In genomic region chr9:36039696-36040095, GRCh38 we compare ENCODE assay signal across 21 cellular contexts. TPM values are rescaled to one million over a fixed set of nuclear protein-coding genes. Genes with fewer than 3 reads are reported as not detected.
DNase-seq lines count a peak whose midpoint lies in the region; ATAC-seq, FAIRE-seq and TF ChIP-seq lines count a peak whose summit lies in the region.
"Had no signal": no experiment of that assay in that cellular context is flagged by ENCODE, and none has a peak within 500 bp of the region (broad histone marks: within the 10 kb centered on the region; RNA-seq: fewer than 3 reads in every experiment).

No MANE protein-coding gene starts in this region.

- CTCF ChIA-PET in RWPE1 (lab: Yijun Ruan, JAX): interaction anchor here (0.6 kb wide), 1 partner anchor 294 kb away, joined by 3 read pairs; no protein-coding TSS in a partner anchor

- no peak overlapping the region for H3K4me3 ChIP-seq in BLaER1
- H3K4me3 ChIP-seq: vagina had no signal

- H3K27ac ChIP-seq in BLaER1 (no peak overlapping the region), epithelial cell of prostate (peak overlapping the region; percentile 4), RWPE1 (no peak overlapping the region)
- H3K27ac ChIP-seq: HL-60, vagina had no signal

- peaks cover 37% of the 10 kb centered on the region; the same call in 1 of the 2 replicates for H4K20me1 ChIP-seq in BLaER1

- POLR2A ChIA-PET in RWPE1 (lab: Yijun Ruan, JAX; ENCODE audit: low non-redundant PET): no interaction called here

- H3K36me3 ChIP-seq in BLaER1: peaks cover 6% of the 10 kb centered on the region; the same call in 1 of the 2 replicates
- H3K36me3 ChIP-seq: vagina had no signal

- peak overlapping the region; percentile 90 for H3K4me2 ChIP-seq in BLaER1

- peaks cover 62% of the 10 kb centered on the region for H3K4me1 ChIP-seq in BLaER1
- H3K4me1 ChIP-seq: BE2C had no signal

- H3K9me3 ChIP-seq in BLaER1: peaks cover 14% of the 10 kb centered on the region
- H3K9me3 ChIP-seq: BE2C, vagina had no signal

- peak; percentile 70 for ATAC-seq in omental fat pad (ENCODE audit: low FRiP score)
- ATAC-seq: left lobe of liver; stimulated activated naive CD8-positive, alpha-beta T cell treated with anti-CD3 and anti-CD28 coated beads, Interleukin-15, amount 100 ng/mL, for 72 hours had no signal

- DNase-seq in RPMI7951 (ENCODE audit: low read depth) (peak; percentile 3), epithelial cell of prostate (ENCODE audit: low read depth, low spot score) (no peak), omental fat pad (ENCODE audit: low spot score) (no peak), RWPE1 (ENCODE audit: low spot score) (no peak), RCC 7860 (ENCODE audit: low spot score) (no peak), NCI-H82 (lab: John Stamatoyannopoulos, UW) (no peak)
- no peak for DNase-seq in activated naive CD4-positive, alpha-beta T cell (lab: John Stamatoyannopoulos, UW)
- DNase-seq: activated naive CD8-positive, alpha-beta T cell treated with anti-CD3 and anti-CD28 coated beads, Interleukin-2, amount 10 ng/mL, durations not matched to agents 7 days and 5 days; activated T-cell treated with anti-CD3 and anti-CD28 coated beads, Interleukin-2, amount 50 U/mL, for 24 hours; BE2C; DMS153; Karpas-422; NCI-H146; NCI-H446; OCI-M1; stimulated activated naive CD8-positive, alpha-beta T cell treated with anti-CD3 and anti-CD28 coated beads, Interleukin-15, amount 100 ng/mL, for 72 hours had no signal

- no peak overlapping the region for H3K9ac ChIP-seq in BLaER1

- H3K27me3 ChIP-seq in BLaER1: no peaks in the 10 kb centered on the region
- H3K27me3 ChIP-seq: BE2C, vagina had no signal

- TF ChIP-seq CTCF in omental fat pad (IDR thresholded peaks at IDR 0.05) (no peak), RWPE1 (conservative IDR thresholded peaks at IDR 0.05; ENCODE audit: low read depth) (no peak)

- no peak for FAIRE-seq in RCC 7860 (lab: Jason Lieb, UNC)
- FAIRE-seq: TTC549 had no signal

RNA-seq across cellular contexts. Expression of gene RECK, which starts 3.0 kb away (rescaled TPM):
- total RNA-seq in RPMI7951 (2014; rRNA removed; shearing (Covaris generic)): 12.4 and 12.9 TPM in 2 replicates
- total RNA-seq in omental fat pad: 10 to 100 TPM; 15.0 to 27.7 (median 21.7) TPM
